ENCODE assay signal across 8 cellular contexts in the genomic region with DNA sequence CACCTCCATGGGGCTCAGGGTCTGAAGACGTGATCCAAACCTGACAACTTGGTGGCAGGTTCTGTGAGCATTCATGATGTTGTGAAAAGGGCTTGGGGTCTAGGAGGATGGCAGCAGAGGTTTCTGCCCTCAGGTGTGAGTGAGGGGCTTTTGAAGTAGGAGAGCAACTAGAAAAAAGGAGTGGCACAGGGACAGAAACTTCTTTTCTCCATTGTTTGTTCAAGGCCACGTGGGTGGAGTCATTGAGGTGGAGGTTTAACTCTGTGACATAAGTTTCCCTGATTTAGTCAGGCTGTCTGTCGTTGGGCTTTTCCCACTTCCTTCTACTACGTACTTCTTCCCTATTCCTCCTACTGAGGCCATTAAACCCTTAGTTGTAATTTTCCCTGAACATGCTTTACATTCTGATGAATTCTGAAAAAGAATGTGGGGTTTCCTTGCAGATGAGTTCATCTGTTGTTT. TPM values are rescaled to one million over a fixed set of nuclear protein-coding genes. Genes with fewer than 3 reads are reported as not detected.
DNase-seq lines count a peak whose midpoint lies in the region; ATAC-seq and TF ChIP-seq lines count a peak whose summit lies in the region.

No MANE protein-coding gene starts in this region.

- H3K27ac ChIP-seq in Panc1 (ENCODE audit: low read length), result peak overlapping the region; percentile 77
- peak overlapping the region; percentile 64 for H3K27ac ChIP-seq in naive thymus-derived CD4-positive, alpha-beta T cell (ENCODE audit: low read depth, low read length)
- H3K27ac ChIP-seq in WERI-Rb-1, result no peak overlapping the region

- intact Hi-C loops in Panc1 (cut with micrococcal nuclease; ENCODE audit: unreplicated experiment), result no loop called here
- intact Hi-C loops in naive thymus-derived CD4-positive, alpha-beta T cell (cut with micrococcal nuclease), result loop anchor here in 1 of 2 donors (1.0 kb wide), 1 partner anchor 11 kb away; no protein-coding TSS in a partner anchor

- no TSS peak for BruUV-seq in Panc1 (replicated peaks; lab: Mats Ljungman, UMichigan)

- peaks cover 59% of the 10 kb centered on the region for H3K4me1 ChIP-seq in Panc1 (ENCODE audit: control insufficient read depth, insufficient read depth, low read length)
- H3K4me1 ChIP-seq in naive thymus-derived CD4-positive, alpha-beta T cell (ENCODE audit: control insufficient read depth in 2 of 2, insufficient read depth in 2 of 2, low read length in 2 of 2), result peaks cover 69 to 78% of the 10 kb centered on the region in 2 donors

- H3K27me3 ChIP-seq in Panc1 (ENCODE audit: control insufficient read depth, insufficient read depth, low read length), result no peaks in the 10 kb centered on the region
- no peaks in the 10 kb centered on the region for H3K27me3 ChIP-seq in naive thymus-derived CD4-positive, alpha-beta T cell (ENCODE audit: control insufficient read depth in 2 of 2, insufficient read depth in 2 of 2, low read length in 2 of 2)
- H3K27me3 ChIP-seq in WERI-Rb-1 (ENCODE audit: insufficient read depth, low read depth, severe bottlenecking), result no peaks in the 10 kb centered on the region

- peak overlapping the region; percentile 97 for H3K27ac Mint-ChIP-seq in central memory CD8-positive, alpha-beta T cell (ENCODE audit: low read depth)
- peak overlapping the region; percentile 85 to 98 (median 96) for H3K27ac Mint-ChIP-seq in naive thymus-derived CD4-positive, alpha-beta T cell

- CTCF ChIA-PET in Panc1 (lab: Charles Lee), result no interaction called here
- CTCF ChIA-PET in naive thymus-derived CD4-positive, alpha-beta T cell (lab: Charles Lee), result interaction anchor here (0.6 to 2.5 kb wide), 2 partner anchors 9 to 29 kb away, joined by 4 to 14 read pairs; no protein-coding TSS in a partner anchor

- H3K36me3 Mint-ChIP-seq in central memory CD8-positive, alpha-beta T cell (ENCODE audit: insufficient read depth), result peaks cover 62% of the 10 kb centered on the region
- H3K36me3 Mint-ChIP-seq in naive thymus-derived CD4-positive, alpha-beta T cell, result peaks cover 9 to 60% (median 15%) of the 10 kb centered on the region in 5 donors

- no peaks in the 10 kb centered on the region for H3K27me3 Mint-ChIP-seq in central memory CD8-positive, alpha-beta T cell
- no peaks in the 10 kb centered on the region for H3K27me3 Mint-ChIP-seq in naive thymus-derived CD4-positive, alpha-beta T cell

- no peaks in the 10 kb centered on the region for H3K9me3 ChIP-seq in Panc1 (ENCODE audit: control insufficient read depth, insufficient read depth, low read depth, low read length)
- no peaks in the 10 kb centered on the region for H3K9me3 ChIP-seq in naive thymus-derived CD4-positive, alpha-beta T cell (ENCODE audit: control insufficient read depth in 2 of 3, low read length in 3 of 3)
- H3K9me3 ChIP-seq in WERI-Rb-1 (ENCODE audit: severe bottlenecking), result no peaks in the 10 kb centered on the region

- no peak for DNase-seq in Panc1 (ENCODE audit: low read depth, low spot score)
- DNase-seq in central memory CD8-positive, alpha-beta T cell (ENCODE audit: low spot score in 2 of 2), result no peak
- peak in 2 of 9 donors; percentile 17 to 57 for DNase-seq in naive thymus-derived CD4-positive, alpha-beta T cell
- no peak for DNase-seq in WERI-Rb-1
- DNase-seq in NCI-H187 (lab: John Stamatoyannopoulos, UW), result no peak

- TF ChIP-seq CTCF in Panc1 (IDR thresholded peaks at IDR 0.05), result no peak
- no peak for TF ChIP-seq CTCF in WERI-Rb-1 (IDR thresholded peaks at IDR 0.05; ENCODE audit: low read depth, low read length)

- H3K4me3 ChIP-seq in Panc1 (ENCODE audit: low read depth in 2 of 2, low read length in 2 of 2) (no peak overlapping the region), WERI-Rb-1 (ENCODE audit: low read depth, low read length) (no peak overlapping the region)
- peak overlapping the region; percentile 45 for H3K4me3 ChIP-seq in naive thymus-derived CD4-positive, alpha-beta T cell (ENCODE audit: low read length)

- ATAC-seq in GM18868 (IDR thresholded peaks at IDR 0.05; ENCODE audit: unreplicated experiment) (peak; percentile 25), Panc1 (no peak), HG03469 (IDR thresholded peaks at IDR 0.05; ENCODE audit: unreplicated experiment) (no peak), GM21786 (IDR thresholded peaks at IDR 0.05; ENCODE audit: unreplicated experiment) (no peak)
- ATAC-seq in central memory CD8-positive, alpha-beta T cell (replicated peaks; ENCODE audit: extremely low read depth, poor library complexity, severe bottlenecking), result no peak
- ATAC-seq in naive thymus-derived CD4-positive, alpha-beta T cell, result no peak

- peak overlapping the region; percentile 68 for H3K4me3 Mint-ChIP-seq in central memory CD8-positive, alpha-beta T cell
- peak overlapping the region; percentile 67 to 92 (median 75) for H3K4me3 Mint-ChIP-seq in naive thymus-derived CD4-positive, alpha-beta T cell

- no peaks in the 10 kb centered on the region for H3K9me3 Mint-ChIP-seq in central memory CD8-positive, alpha-beta T cell
- no peaks in the 10 kb centered on the region for H3K9me3 Mint-ChIP-seq in naive thymus-derived CD4-positive, alpha-beta T cell

- peaks cover 84% of the 10 kb centered on the region for H3K4me1 Mint-ChIP-seq in central memory CD8-positive, alpha-beta T cell
- H3K4me1 Mint-ChIP-seq in naive thymus-derived CD4-positive, alpha-beta T cell, result peaks cover 76 to 91% (median 85%) of the 10 kb centered on the region in 7 donors

- in situ Hi-C loops in Panc1 (cut with HindIII; ENCODE audit: low pct_unique_long_range_greater_than_20kb, low sequenced_read_pairs), result no loop called here

- no peaks in the 10 kb centered on the region for H3K36me3 ChIP-seq in Panc1 (ENCODE audit: control insufficient read depth, insufficient read depth, low read length)
- H3K36me3 ChIP-seq in naive thymus-derived CD4-positive, alpha-beta T cell (ENCODE audit: control insufficient read depth in 2 of 3, insufficient read depth in 3 of 3, low read length in 3 of 3), result peaks cover 0 to 11% (median 11%) of the 10 kb centered on the region in 3 experiments
- no peaks in the 10 kb centered on the region for H3K36me3 ChIP-seq in WERI-Rb-1

- POLR2A ChIA-PET in Panc1 (lab: Charles Lee), result no interaction called here
- POLR2A ChIA-PET in naive thymus-derived CD4-positive, alpha-beta T cell (lab: Charles Lee), result interaction anchor here (0.9 to 3.4 kb wide), 5 partner anchors 20 to 265 kb away, joined by 3 to 9 read pairs (median 4); partner anchors contain the start of genes CLK1 and NIF3L1

RNA-seq across cellular contexts. Expression of gene CFLAR, which starts 13.1 kb away (rescaled TPM):
- 46.3 TPM for total RNA-seq in Panc1 (2021; ENCODE audit: unreplicated experiment)
- polyA plus RNA-seq in Panc1 (2012; ENCODE audit: insufficient read length), result 22.2 TPM
- total RNA-seq in naive thymus-derived CD4-positive, alpha-beta T cell, result 100 to 1,000 TPM; 168 to 253 (median 185) TPM
- polyA plus RNA-seq in naive thymus-derived CD4-positive, alpha-beta T cell, result 10 to 100 TPM; 63.9 to 95.7 TPM

RNA-seq across cellular contexts. Expression of gene CASP10, which starts 53.9 kb away (rescaled TPM):
- 0.87 TPM for total RNA-seq in Panc1 (2021; ENCODE audit: unreplicated experiment)
- 0.11 TPM for polyA plus RNA-seq in Panc1 (2012; ENCODE audit: insufficient read length)
- total RNA-seq in naive thymus-derived CD4-positive, alpha-beta T cell, result 10 to 100 TPM; 29.0 to 49.8 (median 42.9) TPM
- 10 to 100 TPM; 15.9 to 18.9 TPM for polyA plus RNA-seq in naive thymus-derived CD4-positive, alpha-beta T cell

RNA-seq across cellular contexts. Expression of gene NDUFB3, which starts 57.3 kb away (rescaled TPM):
- 88.6 TPM for total RNA-seq in Panc1 (2021; ENCODE audit: unreplicated experiment)
- 47.9 TPM for polyA plus RNA-seq in Panc1 (2012; ENCODE audit: insufficient read length)
- total RNA-seq in naive thymus-derived CD4-positive, alpha-beta T cell, result 100 to 1,000 TPM in 1 of 5 experiments, 10 to 100 TPM in 4; 18.3 to 109 (median 38.3) TPM
- 100 to 1,000 TPM; 246 to 361 TPM for polyA plus RNA-seq in naive thymus-derived CD4-positive, alpha-beta T cell

RNA-seq across cellular contexts. Expression of gene HYCC2, which starts 57.6 kb away (rescaled TPM):
- total RNA-seq in Panc1 (2021; ENCODE audit: unreplicated experiment), result 12.0 TPM
- 1.9 TPM for polyA plus RNA-seq in Panc1 (2012; ENCODE audit: insufficient read length)
- total RNA-seq in naive thymus-derived CD4-positive, alpha-beta T cell, result 10 to 100 TPM; 34.8 to 38.3 (median 36.1) TPM
- polyA plus RNA-seq in naive thymus-derived CD4-positive, alpha-beta T cell, result 10 to 100 TPM; 20.8 to 27.0 TPM

Comparison
In these comparisons a context has a peak if more than half of its experiments do, and no peak if none do; other contexts are left out.
1. RNA of gene CASP10, which starts 53.9 kb away (total RNA-seq): 29.0 to 49.8 TPM in naive thymus-derived CD4-positive, alpha-beta T cell; 0.87 TPM in Panc1 (single experiment); every median in the first group is over 10 times any median in the second.